1 cellular context compared by ENCODE assay signal in genomic region chr1:58627221-58627620, GRCh38.
TF ChIP-seq lines count a peak whose summit lies in the region.

No MANE protein-coding gene starts in this region.

TF ChIP-seq in GM23338, 12 proteins besides CTCF, POLR2A, EP300 and RAD21 (continued from another document):
- TF ChIP-seq, protein P1, sequence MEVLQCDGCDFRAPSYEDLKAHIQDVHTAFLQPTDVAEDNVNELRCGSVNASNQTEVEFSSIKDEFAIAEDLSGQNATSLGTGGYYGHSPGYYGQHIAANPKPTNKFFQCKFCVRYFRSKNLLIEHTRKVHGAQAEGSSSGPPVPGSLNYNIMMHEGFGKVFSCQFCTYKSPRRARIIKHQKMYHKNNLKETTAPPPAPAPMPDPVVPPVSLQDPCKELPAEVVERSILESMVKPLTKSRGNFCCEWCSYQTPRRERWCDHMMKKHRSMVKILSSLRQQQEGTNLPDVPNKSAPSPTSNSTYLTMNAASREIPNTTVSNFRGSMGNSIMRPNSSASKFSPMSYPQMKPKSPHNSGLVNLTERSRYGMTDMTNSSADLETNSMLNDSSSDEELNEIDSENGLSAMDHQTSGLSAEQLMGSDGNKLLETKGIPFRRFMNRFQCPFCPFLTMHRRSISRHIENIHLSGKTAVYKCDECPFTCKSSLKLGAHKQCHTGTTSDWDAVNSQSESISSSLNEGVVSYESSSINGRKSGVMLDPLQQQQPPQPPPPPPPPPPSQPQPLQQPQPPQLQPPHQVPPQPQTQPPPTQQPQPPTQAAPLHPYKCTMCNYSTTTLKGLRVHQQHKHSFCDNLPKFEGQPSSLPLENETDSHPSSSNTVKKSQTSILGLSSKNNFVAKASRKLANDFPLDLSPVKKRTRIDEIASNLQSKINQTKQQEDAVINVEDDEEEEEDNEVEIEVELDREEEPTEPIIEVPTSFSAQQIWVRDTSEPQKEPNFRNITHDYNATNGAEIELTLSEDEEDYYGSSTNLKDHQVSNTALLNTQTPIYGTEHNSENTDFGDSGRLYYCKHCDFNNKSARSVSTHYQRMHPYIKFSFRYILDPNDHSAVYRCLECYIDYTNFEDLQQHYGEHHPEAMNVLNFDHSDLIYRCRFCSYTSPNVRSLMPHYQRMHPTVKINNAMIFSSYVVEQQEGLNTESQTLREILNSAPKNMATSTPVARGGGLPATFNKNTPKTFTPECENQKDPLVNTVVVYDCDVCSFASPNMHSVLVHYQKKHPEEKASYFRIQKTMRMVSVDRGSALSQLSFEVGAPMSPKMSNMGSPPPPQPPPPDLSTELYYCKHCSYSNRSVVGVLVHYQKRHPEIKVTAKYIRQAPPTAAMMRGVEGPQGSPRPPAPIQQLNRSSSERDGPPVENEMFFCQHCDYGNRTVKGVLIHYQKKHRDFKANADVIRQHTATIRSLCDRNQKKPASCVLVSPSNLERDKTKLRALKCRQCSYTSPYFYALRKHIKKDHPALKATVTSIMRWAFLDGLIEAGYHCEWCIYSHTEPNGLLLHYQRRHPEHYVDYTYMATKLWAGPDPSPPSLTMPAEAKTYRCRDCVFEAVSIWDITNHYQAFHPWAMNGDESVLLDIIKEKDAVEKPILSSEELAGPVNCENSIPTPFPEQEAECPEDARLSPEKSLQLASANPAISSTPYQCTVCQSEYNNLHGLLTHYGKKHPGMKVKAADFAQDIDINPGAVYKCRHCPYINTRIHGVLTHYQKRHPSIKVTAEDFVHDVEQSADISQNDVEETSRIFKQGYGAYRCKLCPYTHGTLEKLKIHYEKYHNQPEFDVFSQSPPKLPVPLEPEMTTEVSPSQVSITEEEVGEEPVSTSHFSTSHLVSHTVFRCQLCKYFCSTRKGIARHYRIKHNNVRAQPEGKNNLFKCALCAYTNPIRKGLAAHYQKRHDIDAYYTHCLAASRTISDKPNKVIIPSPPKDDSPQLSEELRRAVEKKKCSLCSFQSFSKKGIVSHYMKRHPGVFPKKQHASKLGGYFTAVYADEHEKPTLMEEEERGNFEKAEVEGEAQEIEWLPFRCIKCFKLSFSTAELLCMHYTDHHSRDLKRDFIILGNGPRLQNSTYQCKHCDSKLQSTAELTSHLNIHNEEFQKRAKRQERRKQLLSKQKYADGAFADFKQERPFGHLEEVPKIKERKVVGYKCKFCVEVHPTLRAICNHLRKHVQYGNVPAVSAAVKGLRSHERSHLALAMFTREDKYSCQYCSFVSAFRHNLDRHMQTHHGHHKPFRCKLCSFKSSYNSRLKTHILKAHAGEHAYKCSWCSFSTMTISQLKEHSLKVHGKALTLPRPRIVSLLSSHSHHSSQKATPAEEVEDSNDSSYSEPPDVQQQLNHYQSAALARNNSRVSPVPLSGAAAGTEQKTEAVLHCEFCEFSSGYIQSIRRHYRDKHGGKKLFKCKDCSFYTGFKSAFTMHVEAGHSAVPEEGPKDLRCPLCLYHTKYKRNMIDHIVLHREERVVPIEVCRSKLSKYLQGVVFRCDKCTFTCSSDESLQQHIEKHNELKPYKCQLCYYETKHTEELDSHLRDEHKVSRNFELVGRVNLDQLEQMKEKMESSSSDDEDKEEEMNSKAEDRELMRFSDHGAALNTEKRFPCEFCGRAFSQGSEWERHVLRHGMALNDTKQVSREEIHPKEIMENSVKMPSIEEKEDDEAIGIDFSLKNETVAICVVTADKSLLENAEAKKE (CRISPR knock-in tag; IDR thresholded peaks at IDR 0.05): no peak
- TF ChIP-seq ZNF114 (CRISPR knock-in tag; IDR thresholded peaks at IDR 0.05): no peak
TF ChIP-seq in GM23338: peak in this region for 0.
